In genomic region chr1:169999357-169999756, GRCh38 we compare ENCODE assay signal across 11 cellular contexts.
DNase-seq lines count a peak whose midpoint lies in the region; ATAC-seq lines count a peak whose summit lies in the region.
"Had no signal": no experiment of that assay in that cellular context is flagged by ENCODE, and none has a peak within 500 bp of the region (broad histone marks: within the 10 kb centered on the region; RNA-seq: fewer than 3 reads in every experiment).

No MANE protein-coding gene starts in this region.

- ATAC-seq in left ventricle myocardium superior (peak; percentile 35), GM21619 (IDR thresholded peaks at IDR 0.05; ENCODE audit: unreplicated experiment) (no peak)
- ATAC-seq: activated CD8-positive, alpha-beta T cell treated with anti-CD3 and anti-CD28 coated beads, Interleukin-2, amount 10 ng/mL, durations not matched to agents 7 days and 5 days had no signal

- intact Hi-C loops in left ventricle myocardium superior (cut with micrococcal nuclease), result no loop called here

- H3K27me3 ChIP-seq in adipocyte (replicated peaks; ENCODE audit: control insufficient read depth, insufficient read depth, low read length), result no peaks in the 10 kb centered on the region
- H3K27me3 ChIP-seq: ovary, SJSA1 had no signal

- H3K9me3 ChIP-seq in adipocyte (ENCODE audit: control insufficient read depth, low read length), result no peaks in the 10 kb centered on the region
- H3K9me3 ChIP-seq: ovary, SJSA1 had no signal

- peak; percentile 92 for DNase-seq in HCEC 1CT
- peak; percentile 52 for DNase-seq in adipocyte (ENCODE audit: low read depth)
- DNase-seq in left ventricle myocardium superior, result peak; percentile 40
- peak; percentile 44 for DNase-seq in superior temporal gyrus (ENCODE audit: extremely low spot score)
- DNase-seq in NCI-H2081 treated with DMSO at 0.1 percent for 48 hours (lab: John Stamatoyannopoulos, UW), result no peak
- no peak for DNase-seq in NCI-H2029 treated with DMSO at 0.1 percent for 48 hours (lab: John Stamatoyannopoulos, UW)
- DNase-seq: activated CD8-positive, alpha-beta T cell treated with anti-CD3 and anti-CD28 coated beads, Interleukin-2, amount 10 ng/mL, durations not matched to agents 7 days and 5 days; NCI-H187 had no signal

- H3K9ac ChIP-seq in adipocyte (ENCODE audit: low read length), result no peak overlapping the region

- H3K4me3 ChIP-seq in adipocyte (ENCODE audit: low read length), result no peak overlapping the region
- H3K4me3 ChIP-seq: ovary, SJSA1 had no signal

- H3K4me1 ChIP-seq in adipocyte (ENCODE audit: control insufficient read depth, insufficient read depth, low read length), result peaks cover 28% of the 10 kb centered on the region
- H3K4me1 ChIP-seq: SJSA1 had no signal

- H3K36me3 ChIP-seq in adipocyte (ENCODE audit: control insufficient read depth, insufficient read depth, low read length, severe bottlenecking), result no peaks in the 10 kb centered on the region
- H3K36me3 ChIP-seq: ovary, SJSA1 had no signal

Comparison
In these comparisons a context has a peak if more than half of its experiments do, and no peak if none do; other contexts are left out.
1. DNase-seq: peak in HCEC 1CT (single experiment), adipocyte (single experiment), left ventricle myocardium superior (single experiment) and superior temporal gyrus (single experiment); none in NCI-H2081 treated with DMSO at 0.1 percent for 48 hours (single experiment) and NCI-H2029 treated with DMSO at 0.1 percent for 48 hours (single experiment).